Comparison of ENCODE assay signal across 30 cellular contexts in genomic region chr17:7101531-7101930, GRCh38. TPM values are rescaled to one million over a fixed set of nuclear protein-coding genes. Genes with fewer than 3 reads are reported as not detected.
"Had no signal": no experiment of that assay in that cellular context is flagged by ENCODE, and none has a peak within 500 bp of the region (broad histone marks: within the 10 kb centered on the region; RNA-seq: fewer than 3 reads in every experiment).

No MANE protein-coding gene starts in this region.

- H3K9me3 Mint-ChIP-seq: mesothelial cell of epicardium; naive B cell; natural killer cell treated with Interleukin-12 subunit alpha and Interleukin-12 subunit beta and Interleukin-15 and Interleukin-18, amount 100 ng/mL, for 72 hours; neural crest cell; stimulated activated effector memory CD8-positive, alpha-beta T cell treated with anti-CD3 and anti-CD28 coated beads, Interleukin-12 subunit alpha, Interleukin-12 subunit beta, amount 100 ng/mL, for 72 hours; type B pancreatic cell had no signal

- H3K27me3 ChIP-seq: colonic mucosa, right atrium auricular region, sigmoid colon, testis had no signal

- H3K4me3 ChIP-seq: colonic mucosa, esophagus squamous epithelium, mucosa of descending colon, prostate gland, right atrium auricular region, sigmoid colon, stomach, tibial artery had no signal

- H3K9me3 ChIP-seq: colonic mucosa, esophagus squamous epithelium, mucosa of descending colon, prostate gland, right atrium auricular region, sigmoid colon, stomach, testis, tibial artery had no signal

- H3K4me3 Mint-ChIP-seq: mesothelial cell of epicardium; natural killer cell treated with Interleukin-12 subunit alpha and Interleukin-12 subunit beta and Interleukin-15 and Interleukin-18, amount 100 ng/mL, for 72 hours; neural crest cell; stimulated activated effector memory CD8-positive, alpha-beta T cell treated with anti-CD3 and anti-CD28 coated beads, Interleukin-12 subunit alpha, Interleukin-12 subunit beta, amount 100 ng/mL, for 72 hours; type B pancreatic cell had no signal

- H3K4me1 Mint-ChIP-seq: mesothelial cell of epicardium; stimulated activated effector memory CD8-positive, alpha-beta T cell treated with anti-CD3 and anti-CD28 coated beads, Interleukin-12 subunit alpha, Interleukin-12 subunit beta, amount 100 ng/mL, for 72 hours had no signal

- H3K4me1 ChIP-seq: colonic mucosa, esophagus squamous epithelium, prostate gland, right atrium auricular region, sigmoid colon, stomach, testis, tibial artery had no signal

- H3K27ac ChIP-seq: colonic mucosa, esophagus squamous epithelium, prostate gland, right atrium auricular region, sigmoid colon, stomach, testis, tibial artery had no signal

- DNase-seq: colonic mucosa; dermis blood vessel endothelial cell; effector memory CD4-positive, alpha-beta T cell; erythroblast; esophagus squamous epithelium; foreskin melanocyte; mesenchymal stem cell; mucosa of descending colon; naive B cell; sigmoid colon; stimulated activated CD4-positive, alpha-beta T cell treated with anti-CD3 and anti-CD28 coated beads, Interleukin-2, amount 100 ng/mL, for 24 hours; stimulated activated CD4-positive, alpha-beta T cell treated with anti-CD3 and anti-CD28 coated beads, Interleukin-4, amount 100 ng/mL, for 24 hours; stimulated activated naive CD4-positive, alpha-beta T cell treated with Interleukin-2 at 50 U/mL for 16 hours; stomach; testis; tibial artery had no signal

- H3K36me3 Mint-ChIP-seq: mesothelial cell of epicardium; naive B cell; natural killer cell treated with Interleukin-12 subunit alpha and Interleukin-12 subunit beta and Interleukin-15 and Interleukin-18, amount 100 ng/mL, for 72 hours; stimulated activated effector memory CD8-positive, alpha-beta T cell treated with anti-CD3 and anti-CD28 coated beads, Interleukin-12 subunit alpha, Interleukin-12 subunit beta, amount 100 ng/mL, for 72 hours; type B pancreatic cell had no signal

- FAIRE-seq: endometrium, keratinocyte had no signal

- H3K27ac Mint-ChIP-seq: mesothelial cell of epicardium; stimulated activated effector memory CD8-positive, alpha-beta T cell treated with anti-CD3 and anti-CD28 coated beads, Interleukin-12 subunit alpha, Interleukin-12 subunit beta, amount 100 ng/mL, for 72 hours; type B pancreatic cell had no signal

- H3K36me3 ChIP-seq: colonic mucosa, esophagus squamous epithelium, prostate gland, right atrium auricular region, sigmoid colon, stomach, tibial artery had no signal

- ATAC-seq: mucosa of descending colon; natural killer cell treated with Interleukin-12 subunit alpha and Interleukin-12 subunit beta and Interleukin-15 and Interleukin-18, amount 100 ng/mL, for 72 hours; stimulated activated effector memory CD8-positive, alpha-beta T cell treated with anti-CD3 and anti-CD28 coated beads, Interleukin-12 subunit alpha, Interleukin-12 subunit beta, amount 100 ng/mL, for 72 hours had no signal

RNA-seq across cellular contexts. Expression of gene ASGR2, which starts 13.1 kb away (rescaled TPM):
- total RNA-seq: chondrocyte, dermis blood vessel endothelial cell, lung microvascular endothelial cell, mesothelial cell of epicardium, neural crest cell, osteocyte, skeletal muscle tissue, urinary bladder had no signal
- polyA plus RNA-seq: keratinocyte had no signal

RNA-seq across cellular contexts. Expression of gene CLEC10A, which starts 21.5 kb away (rescaled TPM):
- total RNA-seq: chondrocyte; mesothelial cell of epicardium; natural killer cell treated with Interleukin-12 subunit alpha and Interleukin-12 subunit beta and Interleukin-15 and Interleukin-18, amount 100 ng/mL, for 72 hours; neural crest cell; osteocyte had no signal
- polyA plus RNA-seq: keratinocyte had no signal

RNA-seq across cellular contexts. Expression of gene SLC16A11, which starts 57.6 kb away (rescaled TPM):
- total RNA-seq: neural crest cell, skeletal muscle tissue, stomach, urinary bladder had no signal
- polyA plus RNA-seq: keratinocyte had no signal
